Comparison of ENCODE assay signal across 8 cellular contexts in genomic region chr9:125241000-125241862, GRCh38. TPM values are rescaled to one million over a fixed set of nuclear protein-coding genes. Genes with fewer than 3 reads are reported as not detected.
DNase-seq lines count a peak whose midpoint lies in the region; ATAC-seq and TF ChIP-seq lines count a peak whose summit lies in the region.

Gene HSPA5 (minus strand): TSS chr9:125241343. CDS start chr9:125241126, 217 bp downstream.

- peaks cover 49% of the 10 kb centered on the region for H3K36me3 Mint-ChIP-seq in WTC11

- CTCF ChIA-PET in WTC11 (lab: Charles Lee) = interaction anchor here (0.7 to 1.9 kb wide), 7 partner anchors 15 to 467 kb away, joined by 3 to 14 read pairs (median 4); partner anchors contain the start of gene GAPVD1

- H3K9me3 Mint-ChIP-seq in WTC11 = no peaks in the 10 kb centered on the region

- peak within 1 kb of the TSS; percentile 97 for H3K27ac ChIP-seq in smooth muscle cell (ENCODE audit: low read depth)

- no peak for TF ChIP-seq CTCF in WTC11 (IDR thresholded peaks at IDR 0.05)
- TF ChIP-seq CTCF in cardiac fibroblast (IDR thresholded peaks at IDR 0.05; ENCODE audit: low read depth, low read length) = peak; percentile 7
- TF ChIP-seq CTCF in smooth muscle cell (IDR thresholded peaks at IDR 0.05; ENCODE audit: borderline replicate concordance, insufficient read depth, poor library complexity, severe bottlenecking) = peak; percentile 7

- WGBS in smooth muscle cell (ENCODE audit: low lambda C conversion rate) = under 1% methylated on average over 59 of the region's 59 CpGs

- H3K4me1 ChIP-seq in smooth muscle cell (ENCODE audit: low read depth) = peaks cover 36% of the 10 kb centered on the region

- H3K9ac ChIP-seq in smooth muscle cell (ENCODE audit: low read depth) = peak within 1 kb of the TSS; percentile 99

- peaks cover 49% of the 10 kb centered on the region for H3K79me2 ChIP-seq in smooth muscle cell (ENCODE audit: low read depth)

- peak within 1 kb of the TSS; percentile 65 for H2AFZ ChIP-seq in smooth muscle cell (ENCODE audit: low read depth)

- no peaks in the 10 kb centered on the region for H3K9me3 ChIP-seq in smooth muscle cell (replicated peaks; ENCODE audit: low read depth)

- ATAC-seq in GM18909 (IDR thresholded peaks at IDR 0.05; ENCODE audit: poor library complexity, unreplicated experiment) = peak; percentile 93
- peak; percentile 90 for ATAC-seq in HG03175 (IDR thresholded peaks at IDR 0.05; ENCODE audit: unreplicated experiment)
- ATAC-seq in WTC11 = peak; percentile 94

- H3K4me3 ChIP-seq in cardiac fibroblast (replicated peaks in 1 of 2; ENCODE audit: low read depth in 2 of 2, low read length in 2 of 2) (peak within 1 kb of the TSS; percentile 92 to 99), smooth muscle cell (peak within 1 kb of the TSS; percentile 98)

- H3K36me3 ChIP-seq in smooth muscle cell (ENCODE audit: low read depth) = peaks cover 18% of the 10 kb centered on the region

- H4K20me1 ChIP-seq in smooth muscle cell (ENCODE audit: low read depth) = peaks cover 48% of the 10 kb centered on the region

- peaks cover 25% of the 10 kb centered on the region for H3F3A ChIP-seq in smooth muscle cell (ENCODE audit: low read depth)

- H3K4me2 ChIP-seq in smooth muscle cell = peak within 1 kb of the TSS; percentile 93

- H3K27me3 Mint-ChIP-seq in WTC11 (ENCODE audit: low read depth) = peaks cover 2% of the 10 kb centered on the region; the same call in 1 of the 2 replicates

- peak within 1 kb of the TSS; percentile 100 for H3K27ac Mint-ChIP-seq in WTC11

- H3K4me3 Mint-ChIP-seq in WTC11 = peak within 1 kb of the TSS; percentile 98

- POLR2A ChIA-PET in WTC11 (lab: Charles Lee) = interaction anchor here (0.6 to 2.0 kb wide), 21 partner anchors 9 to 470 kb away, joined by 3 to 16 read pairs (median 4); partner anchors contain the start of genes ARPC5L, GAPVD1, NR6A1 and RABEPK

- no peaks in the 10 kb centered on the region for H3K27me3 ChIP-seq in smooth muscle cell (ENCODE audit: low read depth)

- DNase-seq in AG08396 (ENCODE audit: low spot score) (peak; percentile 96), NCI-H226 (peak; percentile 99), WTC11 (ENCODE audit: low spot score) (peak; percentile 100), cardiac fibroblast (ENCODE audit: low read depth in 2 of 2) (peak; percentile 100), iPS-NIHi7 (ENCODE audit: extremely low spot score) (peak; percentile 100), smooth muscle cell (lab: John Stamatoyannopoulos, UW; ENCODE audit: unreplicated experiment) (peak; percentile 95)

- peaks cover 30% of the 10 kb centered on the region for H3K4me1 Mint-ChIP-seq in WTC11

TF ChIP-seq in WTC11, 78 proteins besides CTCF, POLR2A, EP300 and RAD21 (continues in another document):
- no peak for TF ChIP-seq IRF2 (CRISPR knock-in tag; IDR thresholded peaks at IDR 0.05; ENCODE audit: borderline replicate concordance, low read depth)
- peak; percentile 32; the same call in 1 of the 2 replicates for TF ChIP-seq TEAD1 (CRISPR knock-in tag; IDR thresholded peaks at IDR 0.05)
- 0 out of 2 replicates have a peak, but pooled peaks have one; percentile 15 for TF ChIP-seq TCF7 (CRISPR knock-in tag; IDR thresholded peaks at IDR 0.05; ENCODE audit: low read depth)
- peak; percentile 98 for TF ChIP-seq NFYB (CRISPR knock-in tag; conservative IDR thresholded peaks at IDR 0.05; ENCODE audit: low read depth)
- peak; percentile 46; the same call in 1 of the 2 replicates for TF ChIP-seq OVOL2 (CRISPR knock-in tag; IDR thresholded peaks at IDR 0.05; ENCODE audit: borderline replicate concordance)
- TF ChIP-seq, protein P1, sequence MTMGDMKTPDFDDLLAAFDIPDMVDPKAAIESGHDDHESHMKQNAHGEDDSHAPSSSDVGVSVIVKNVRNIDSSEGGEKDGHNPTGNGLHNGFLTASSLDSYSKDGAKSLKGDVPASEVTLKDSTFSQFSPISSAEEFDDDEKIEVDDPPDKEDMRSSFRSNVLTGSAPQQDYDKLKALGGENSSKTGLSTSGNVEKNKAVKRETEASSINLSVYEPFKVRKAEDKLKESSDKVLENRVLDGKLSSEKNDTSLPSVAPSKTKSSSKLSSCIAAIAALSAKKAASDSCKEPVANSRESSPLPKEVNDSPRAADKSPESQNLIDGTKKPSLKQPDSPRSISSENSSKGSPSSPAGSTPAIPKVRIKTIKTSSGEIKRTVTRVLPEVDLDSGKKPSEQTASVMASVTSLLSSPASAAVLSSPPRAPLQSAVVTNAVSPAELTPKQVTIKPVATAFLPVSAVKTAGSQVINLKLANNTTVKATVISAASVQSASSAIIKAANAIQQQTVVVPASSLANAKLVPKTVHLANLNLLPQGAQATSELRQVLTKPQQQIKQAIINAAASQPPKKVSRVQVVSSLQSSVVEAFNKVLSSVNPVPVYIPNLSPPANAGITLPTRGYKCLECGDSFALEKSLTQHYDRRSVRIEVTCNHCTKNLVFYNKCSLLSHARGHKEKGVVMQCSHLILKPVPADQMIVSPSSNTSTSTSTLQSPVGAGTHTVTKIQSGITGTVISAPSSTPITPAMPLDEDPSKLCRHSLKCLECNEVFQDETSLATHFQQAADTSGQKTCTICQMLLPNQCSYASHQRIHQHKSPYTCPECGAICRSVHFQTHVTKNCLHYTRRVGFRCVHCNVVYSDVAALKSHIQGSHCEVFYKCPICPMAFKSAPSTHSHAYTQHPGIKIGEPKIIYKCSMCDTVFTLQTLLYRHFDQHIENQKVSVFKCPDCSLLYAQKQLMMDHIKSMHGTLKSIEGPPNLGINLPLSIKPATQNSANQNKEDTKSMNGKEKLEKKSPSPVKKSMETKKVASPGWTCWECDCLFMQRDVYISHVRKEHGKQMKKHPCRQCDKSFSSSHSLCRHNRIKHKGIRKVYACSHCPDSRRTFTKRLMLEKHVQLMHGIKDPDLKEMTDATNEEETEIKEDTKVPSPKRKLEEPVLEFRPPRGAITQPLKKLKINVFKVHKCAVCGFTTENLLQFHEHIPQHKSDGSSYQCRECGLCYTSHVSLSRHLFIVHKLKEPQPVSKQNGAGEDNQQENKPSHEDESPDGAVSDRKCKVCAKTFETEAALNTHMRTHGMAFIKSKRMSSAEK (CRISPR knock-in tag; IDR thresholded peaks at IDR 0.05; ENCODE audit: borderline replicate concordance) = no peak
- TF ChIP-seq SP1 (CRISPR knock-in tag; conservative IDR thresholded peaks at IDR 0.05) = peak; percentile 71
- TF ChIP-seq HMGXB4 (CRISPR knock-in tag; IDR thresholded peaks at IDR 0.05) = no peak
- TF ChIP-seq MXD4 (CRISPR knock-in tag; IDR thresholded peaks at IDR 0.05; ENCODE audit: borderline replicate concordance) = no peak
- TF ChIP-seq ZNF232 (CRISPR knock-in tag; IDR thresholded peaks at IDR 0.05) = peak; percentile 19
- no peak for TF ChIP-seq USF1 (CRISPR knock-in tag; IDR thresholded peaks at IDR 0.05)
- TF ChIP-seq ATF2 (CRISPR knock-in tag; IDR thresholded peaks at IDR 0.05; ENCODE audit: borderline replicate concordance, low read depth) = no peak
- no peak for TF ChIP-seq ZNF425 (CRISPR knock-in tag; conservative IDR thresholded peaks at IDR 0.05)
- TF ChIP-seq ZNF423 (CRISPR knock-in tag; IDR thresholded peaks at IDR 0.05) = peak; percentile 44; the same call in 1 of the 2 replicates

RNA-seq across cellular contexts. Expression of gene HSPA5, which starts in this region (rescaled TPM):
- total RNA-seq in WTC11 (2021) = 224 to 357 TPM (median 224 TPM) in 3 replicates
- 168 and 180 TPM in 2 replicates for total RNA-seq in smooth muscle cell
- polyA plus RNA-seq in smooth muscle cell = 513 and 605 TPM in 2 replicates

Comparison
In these comparisons a context has a peak if more than half of its experiments do, and no peak if none do; other contexts are left out.
1. Peak in every context shown above with its lines: DNase-seq, ATAC-seq, H3K4me3 ChIP-seq and H3K27ac ChIP-seq.